Comparison of ENCODE assay signal across 10 cellular contexts in the genomic region with DNA sequence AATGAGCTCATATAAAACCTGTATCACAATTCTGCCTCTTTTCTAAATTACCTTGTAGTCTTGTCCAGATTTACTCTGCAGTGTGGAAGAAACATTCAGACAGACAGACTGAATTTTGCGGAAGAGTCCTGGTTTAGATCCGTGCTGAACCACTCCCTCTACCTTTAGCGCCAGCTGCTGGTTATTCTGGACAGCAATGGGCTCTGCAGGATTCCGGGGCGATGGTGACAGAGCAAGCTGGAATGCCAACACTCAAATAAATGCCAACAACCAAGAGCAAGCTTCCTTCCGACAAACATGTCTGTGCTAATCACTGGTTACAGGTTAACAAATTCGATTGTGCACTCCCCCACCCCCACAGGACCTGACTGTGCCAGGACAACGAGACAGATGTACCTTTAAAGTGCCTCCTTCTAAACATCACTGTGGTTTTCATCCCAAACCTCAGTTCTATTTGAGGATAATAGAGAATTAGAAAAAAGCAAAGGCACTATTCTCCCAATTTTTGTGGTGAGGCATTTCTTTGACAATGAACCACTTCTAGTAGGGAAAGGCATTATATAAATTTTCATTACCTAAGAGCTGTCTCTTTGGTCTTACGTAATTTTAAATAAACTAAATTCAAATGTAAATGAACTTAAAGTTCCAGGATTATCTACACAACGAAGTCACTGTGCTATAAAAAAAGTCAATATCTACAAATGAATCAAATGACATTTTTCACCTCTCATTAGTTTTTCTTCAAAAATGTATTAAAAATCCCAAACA.
A peak's percentile ranks its signal among the peaks of the same experiment; 100 is the strongest.
DNase-seq lines count a peak whose midpoint lies in the region; ATAC-seq and TF ChIP-seq lines count a peak whose summit lies in the region.
"Had no signal": no experiment of that assay in that cellular context is flagged by ENCODE, and none has a peak within 500 bp of the region (broad histone marks: within the 10 kb centered on the region; RNA-seq: fewer than 3 reads in every experiment).

No MANE protein-coding gene starts in this region.

- TF ChIP-seq CTCF in mammary epithelial cell (conservative IDR thresholded peaks at IDR 0.05 in 1 of 2, IDR thresholded peaks at IDR 0.05 in 1 of 2; ENCODE audit: extremely low read depth in 1 of 2, insufficient read depth in 1 of 2, low read depth in 1 of 2, low read length in 2 of 2) (peak; percentile 97 to 98), kidney epithelial cell (IDR thresholded peaks at IDR 0.05; ENCODE audit: insufficient read depth, low read length, poor library complexity, severe bottlenecking) (peak; percentile 79), GM13976 (IDR thresholded peaks at IDR 0.05; ENCODE audit: borderline replicate concordance, control extremely low read depth, extremely low read depth, insufficient read depth, missing control alignments) (no peak)

- H3K9ac ChIP-seq in mammary epithelial cell (ENCODE audit: insufficient read depth, low read length), result no peak overlapping the region

- H3K79me2 ChIP-seq in mammary epithelial cell (ENCODE audit: insufficient read depth, low read length), result no peaks in the 10 kb centered on the region

- H3K4me1 ChIP-seq in mammary epithelial cell (ENCODE audit: insufficient read depth, low read length), result peaks cover 14% of the 10 kb centered on the region

- DNase-seq in 8988T (peak; percentile 46), HuH-7.5 (ENCODE audit: low spot score) (peak; percentile 49), mammary epithelial cell (peak; percentile 93), kidney epithelial cell (ENCODE audit: low read depth) (peak; percentile 73), Kasumi-1 (lab: John Stamatoyannopoulos, UW) (no peak), GM13976 (ENCODE audit: low spot score) (no peak), NCI-H146 treated with DMSO at 0.1 percent for 48 hours (lab: John Stamatoyannopoulos, UW; ENCODE audit: unreplicated experiment) (no peak)
- DNase-seq: CD4-positive, CD25-positive, alpha-beta regulatory T cell; stimulated activated CD4-positive, alpha-beta T cell treated with anti-CD3 and anti-CD28 coated beads, Interleukin-4, amount 100 ng/mL, for 1 hour had no signal

- intact Hi-C loops in mammary epithelial cell (cut with micrococcal nuclease), result loop anchor here (1.0 kb wide), 2 partner anchors 115 to 247 kb away; a partner anchor contains a TSS

- H3K27me3 ChIP-seq in mammary epithelial cell (ENCODE audit: insufficient read depth, low read length), result no peaks in the 10 kb centered on the region
- H3K27me3 ChIP-seq in kidney epithelial cell (ENCODE audit: control insufficient read depth, insufficient read depth, low read length), result no peaks in the 10 kb centered on the region

- H3K27ac ChIP-seq in mammary epithelial cell (ENCODE audit: insufficient read depth, low read depth, low read length), result peak overlapping the region; percentile 5

- H2AFZ ChIP-seq in mammary epithelial cell (ENCODE audit: low read depth, low read length), result peak overlapping the region; percentile 28

- CTCF ChIA-PET in mammary epithelial cell (lab: Charles Lee; ENCODE audit: low non-redundant PET), result interaction anchor here (0.5 to 1.7 kb wide), 7 partner anchors 25 to 339 kb away, joined by 4 to 20 read pairs (median 10); a partner anchor contains a TSS

- in situ Hi-C loops in mammary epithelial cell (cut with MboI; ENCODE audit: low sequenced_read_pairs in 2 of 2) (loop anchor here (10.0 to 25.0 kb wide), 2 partner anchors 233 to 240 kb away; no protein-coding TSS in a partner anchor), GM13976 (cut with MboI; ENCODE audit: low sequenced_read_pairs, unreplicated experiment) (no loop called here)

- peak overlapping the region; percentile 48 for H3K4me2 ChIP-seq in mammary epithelial cell (ENCODE audit: insufficient read depth, low read depth, low read length)

- 8% methylated on average over 10 of the region's 10 CpGs for WGBS in mammary epithelial cell (ENCODE audit: low coverage, missing lambda C conversion rate)

- no TSS peak for BruUV-seq in mammary epithelial cell (replicated peaks; lab: Mats Ljungman, UMichigan)

- H3K9me3 ChIP-seq in mammary epithelial cell (replicated peaks; ENCODE audit: insufficient read depth, low read length), result no peaks in the 10 kb centered on the region

- H4K20me1 ChIP-seq in mammary epithelial cell (ENCODE audit: insufficient read depth, low read length), result no peaks in the 10 kb centered on the region

- H3K36me3 ChIP-seq in mammary epithelial cell (ENCODE audit: insufficient read depth, low read length) (peaks cover 4% of the 10 kb centered on the region), kidney epithelial cell (ENCODE audit: control insufficient read depth, insufficient read depth, low read length) (no peaks in the 10 kb centered on the region)

- dilution Hi-C loops in mammary epithelial cell (cut with HindIII; ENCODE audit: low sequenced_read_pairs), result no loop called here

- ATAC-seq in HG03571 (IDR thresholded peaks at IDR 0.05; ENCODE audit: unreplicated experiment), result no peak

- H3K4me3 ChIP-seq in mammary epithelial cell (replicated peaks in 1 of 3; ENCODE audit: insufficient read depth in 1 of 3, low read depth in 2 of 3, low read length in 3 of 3) (no peak overlapping the region), kidney epithelial cell (ENCODE audit: low read depth, low read length) (no peak overlapping the region)

Comparison
In these comparisons a context has a peak if more than half of its experiments do, and no peak if none do; other contexts are left out.
1. DNase-seq: peak in 8988T (single experiment), HuH-7.5 (single experiment), mammary epithelial cell (single experiment) and kidney epithelial cell (single experiment); none in Kasumi-1 (0 of 2), GM13976 (single experiment) and NCI-H146 treated with DMSO at 0.1 percent for 48 hours (single experiment).